Comparison of ENCODE assay signal across 1 cellular context in genomic region chr20:49615401-49616153, GRCh38.
TF ChIP-seq lines count a peak whose summit lies in the region.

No MANE protein-coding gene starts in this region.

TF ChIP-seq in HepG2, 621 proteins besides CTCF, POLR2A, EP300 and RAD21 (continued from another document and continues in another):
- TF ChIP-seq HMGXB4 (CRISPR knock-in tag; IDR thresholded peaks at IDR 0.05; ENCODE audit: borderline replicate concordance in 1 of 2, low read depth in 1 of 2) (peak in 1 of 2 experiments; percentile 53; a peak in 2 of 4 replicates), RBFOX2 (IDR thresholded peaks at IDR 0.05; ENCODE audit: low read depth, low read length) (0 out of 2 replicates have a peak, but pooled peaks have one; percentile 24), TFDP2 (CRISPR knock-in tag; IDR thresholded peaks at IDR 0.05) (no peak), SNAI1 (CRISPR knock-in tag; IDR thresholded peaks at IDR 0.05; ENCODE audit: borderline replicate concordance) (peak; percentile 51; the same call in 1 of the 2 replicates), STAG1 (CRISPR knock-in tag; IDR thresholded peaks at IDR 0.05) (peak; percentile 39; the same call in 1 of the 2 replicates), CENPX (CRISPR knock-in tag; IDR thresholded peaks at IDR 0.05) (no peak), TOPORS (CRISPR knock-in tag; IDR thresholded peaks at IDR 0.05) (no peak), NFKB2 (CRISPR knock-in tag; IDR thresholded peaks at IDR 0.05; ENCODE audit: borderline replicate concordance) (0 out of 2 replicates have a peak, but pooled peaks have one; percentile 67), HNF1A (IDR thresholded peaks at IDR 0.05; ENCODE audit: low read depth) (no peak), HNF1A (CRISPR knock-in tag; IDR thresholded peaks at IDR 0.05; ENCODE audit: borderline replicate concordance) (peak; percentile 46), SRSF4 (IDR thresholded peaks at IDR 0.05; ENCODE audit: low read depth, low read length, poor library complexity, severe bottlenecking) (no peak), ARID2 (CRISPR knock-in tag; IDR thresholded peaks at IDR 0.05; ENCODE audit: borderline replicate concordance) (no peak), ZNF772 (CRISPR knock-in tag; IDR thresholded peaks at IDR 0.05) (peak; percentile 63; the same call in 1 of the 2 replicates), MYC (CRISPR knock-in tag; IDR thresholded peaks at IDR 0.05; ENCODE audit: borderline replicate concordance) (peak; percentile 47; the same call in 1 of the 2 replicates), ZNF468 (CRISPR knock-in tag; IDR thresholded peaks at IDR 0.05) (0 out of 2 replicates have a peak, but pooled peaks have one; percentile 65), LCORL (IDR thresholded peaks at IDR 0.05) (no peak), LCORL (CRISPR knock-in tag; IDR thresholded peaks at IDR 0.05) (0 out of 2 replicates have a peak, but pooled peaks have one; percentile 31), SKIL (CRISPR knock-in tag; IDR thresholded peaks at IDR 0.05; ENCODE audit: borderline replicate concordance) (no peak), CREM (IDR thresholded peaks at IDR 0.05) (no peak), CREM (CRISPR knock-in tag; IDR thresholded peaks at IDR 0.05) (no peak), ZNF710 (CRISPR knock-in tag; IDR thresholded peaks at IDR 0.05; ENCODE audit: borderline replicate concordance) (peak; percentile 34), ZNF75D (CRISPR knock-in tag; IDR thresholded peaks at IDR 0.05; ENCODE audit: borderline replicate concordance) (no peak), ZNF280B (CRISPR knock-in tag; IDR thresholded peaks at IDR 0.05; ENCODE audit: borderline replicate concordance) (peak; percentile 82; the same call in 1 of the 2 replicates), TSC22D2 (CRISPR knock-in tag; IDR thresholded peaks at IDR 0.05; ENCODE audit: borderline replicate concordance) (no peak), NKX3-1 (CRISPR knock-in tag; IDR thresholded peaks at IDR 0.05) (no peak), HBP1 (CRISPR knock-in tag; IDR thresholded peaks at IDR 0.05; ENCODE audit: low read depth) (no peak), ZNF773 (CRISPR knock-in tag; IDR thresholded peaks at IDR 0.05; ENCODE audit: borderline replicate concordance) (no peak), GMEB1 (CRISPR knock-in tag; IDR thresholded peaks at IDR 0.05; ENCODE audit: borderline replicate concordance) (no peak), ZNF687 (CRISPR knock-in tag; IDR thresholded peaks at IDR 0.05) (peak; percentile 85), ZNF597 (CRISPR knock-in tag; IDR thresholded peaks at IDR 0.05) (no peak), ZNF326 (CRISPR knock-in tag; IDR thresholded peaks at IDR 0.05; ENCODE audit: borderline replicate concordance) (no peak)
